Comparison of ENCODE assay signal across 1 cellular context in genomic region chr22:30572840-30573593, GRCh38.
A peak's percentile ranks its signal among the peaks of the same experiment; 100 is the strongest.
TF ChIP-seq lines count a peak whose summit lies in the region.

No MANE protein-coding gene starts in this region.

TF ChIP-seq in HepG2, 621 proteins besides CTCF, POLR2A, EP300 and RAD21 (continues in another document):
- TF ChIP-seq MAF1 (CRISPR knock-in tag; IDR thresholded peaks at IDR 0.05; ENCODE audit: borderline replicate concordance) (no peak), ZFP41 (CRISPR knock-in tag; IDR thresholded peaks at IDR 0.05; ENCODE audit: borderline replicate concordance) (no peak), ZNF879 (CRISPR knock-in tag; IDR thresholded peaks at IDR 0.05) (no peak), ZBTB7B (CRISPR knock-in tag; IDR thresholded peaks at IDR 0.05) (no peak), ZSCAN25 (CRISPR knock-in tag; IDR thresholded peaks at IDR 0.05) (no peak), BRD4 (CRISPR knock-in tag; IDR thresholded peaks at IDR 0.05) (no peak), KMT2B (CRISPR knock-in tag; IDR thresholded peaks at IDR 0.05) (no peak), ZNF570 (CRISPR knock-in tag; IDR thresholded peaks at IDR 0.05; ENCODE audit: borderline replicate concordance) (no peak), TGIF2 (CRISPR knock-in tag; IDR thresholded peaks at IDR 0.05) (no peak), PATZ1 (CRISPR knock-in tag; IDR thresholded peaks at IDR 0.05) (peak; percentile 91), BCL3 (CRISPR knock-in tag; IDR thresholded peaks at IDR 0.05) (no peak), MTF1 (CRISPR knock-in tag; IDR thresholded peaks at IDR 0.05) (no peak), SYNCRIP (IDR thresholded peaks at IDR 0.05; ENCODE audit: insufficient read depth, low read depth, low read length) (no peak), ZC3H13 (CRISPR knock-in tag; IDR thresholded peaks at IDR 0.05) (no peak), FOXA3 (CRISPR knock-in tag; IDR thresholded peaks at IDR 0.05) (no peak), ZBTB26 (CRISPR knock-in tag; IDR thresholded peaks at IDR 0.05; ENCODE audit: borderline replicate concordance) (no peak), HNF1B (CRISPR knock-in tag; IDR thresholded peaks at IDR 0.05) (0 out of 2 replicates have a peak, but pooled peaks have one; percentile 52), KLF11 (CRISPR knock-in tag; IDR thresholded peaks at IDR 0.05) (no peak), ZNF768 (CRISPR knock-in tag; IDR thresholded peaks at IDR 0.05) (peak; percentile 67; the same call in 1 of the 2 replicates), ZNF468 (CRISPR knock-in tag; IDR thresholded peaks at IDR 0.05) (no peak), ZNF33B (CRISPR knock-in tag; IDR thresholded peaks at IDR 0.05) (no peak), TEAD3 (CRISPR knock-in tag; optimal IDR thresholded peaks at IDR 0.05; ENCODE audit: borderline replicate concordance) (peak; percentile 34), KLF9 (CRISPR knock-in tag; IDR thresholded peaks at IDR 0.05; ENCODE audit: low read depth) (no peak), DR1 (CRISPR knock-in tag; IDR thresholded peaks at IDR 0.05) (no peak), ZNF672 (CRISPR knock-in tag; IDR thresholded peaks at IDR 0.05) (no peak), MAFG (CRISPR knock-in tag; IDR thresholded peaks at IDR 0.05) (no peak), RFX5 (IDR thresholded peaks at IDR 0.05; ENCODE audit: low read depth, low read length) (no peak), NCOA1 (CRISPR knock-in tag; IDR thresholded peaks at IDR 0.05) (no peak), ARNTL (CRISPR knock-in tag; IDR thresholded peaks at IDR 0.05) (no peak; the same call in 1 of the 2 replicates), ATF1 (CRISPR knock-in tag; IDR thresholded peaks at IDR 0.05) (no peak), ZFP1 (CRISPR knock-in tag; IDR thresholded peaks at IDR 0.05) (no peak), ZNF709 (CRISPR knock-in tag; IDR thresholded peaks at IDR 0.05) (no peak), MIER3 (CRISPR knock-in tag; IDR thresholded peaks at IDR 0.05; ENCODE audit: borderline replicate concordance) (no peak), CBX2 (IDR thresholded peaks at IDR 0.05; ENCODE audit: low read depth, low read length) (no peak), CBX2 (CRISPR knock-in tag; IDR thresholded peaks at IDR 0.05; ENCODE audit: low read depth) (no peak), LBX2 (CRISPR knock-in tag; IDR thresholded peaks at IDR 0.05; ENCODE audit: borderline replicate concordance) (no peak), ZNF598 (CRISPR knock-in tag; IDR thresholded peaks at IDR 0.05; ENCODE audit: borderline replicate concordance) (no peak), MAZ (IDR thresholded peaks at IDR 0.05; ENCODE audit: borderline replicate concordance, low read depth, low read length) (no peak; the same call in 1 of the 2 replicates), MAZ (CRISPR knock-in tag; IDR thresholded peaks at IDR 0.05; ENCODE audit: low read depth) (no peak), JARID2 (CRISPR knock-in tag; IDR thresholded peaks at IDR 0.05; ENCODE audit: insufficient replicate concordance) (no peak), SATB2 (CRISPR knock-in tag; IDR thresholded peaks at IDR 0.05) (no peak), CENPX (CRISPR knock-in tag; IDR thresholded peaks at IDR 0.05) (no peak), SRSF1 (optimal IDR thresholded peaks at IDR 0.05; ENCODE audit: low read depth, low read length) (peak; percentile 29), ZFP91 (CRISPR knock-in tag; IDR thresholded peaks at IDR 0.05; ENCODE audit: borderline replicate concordance) (peak; percentile 28; the same call in 1 of the 2 replicates), SP5 (CRISPR knock-in tag; IDR thresholded peaks at IDR 0.05; ENCODE audit: borderline replicate concordance, low read depth) (peak; percentile 24; the same call in 1 of the 2 replicates), TMF1 (CRISPR knock-in tag; IDR thresholded peaks at IDR 0.05; ENCODE audit: low read depth) (no peak), FOXP1 (IDR thresholded peaks at IDR 0.05) (no peak), FOXP1 (CRISPR knock-in tag; IDR thresholded peaks at IDR 0.05) (no peak), ZNF644 (CRISPR knock-in tag; IDR thresholded peaks at IDR 0.05; ENCODE audit: low read depth) (no peak), PPARG (CRISPR knock-in tag; conservative IDR thresholded peaks at IDR 0.05) (no peak), ZNF777 (CRISPR knock-in tag; IDR thresholded peaks at IDR 0.05) (no peak), ZNF230 (CRISPR knock-in tag; IDR thresholded peaks at IDR 0.05) (0 out of 2 replicates have a peak, but pooled peaks have one; percentile 29)
- TF ChIP-seq, protein P1, sequence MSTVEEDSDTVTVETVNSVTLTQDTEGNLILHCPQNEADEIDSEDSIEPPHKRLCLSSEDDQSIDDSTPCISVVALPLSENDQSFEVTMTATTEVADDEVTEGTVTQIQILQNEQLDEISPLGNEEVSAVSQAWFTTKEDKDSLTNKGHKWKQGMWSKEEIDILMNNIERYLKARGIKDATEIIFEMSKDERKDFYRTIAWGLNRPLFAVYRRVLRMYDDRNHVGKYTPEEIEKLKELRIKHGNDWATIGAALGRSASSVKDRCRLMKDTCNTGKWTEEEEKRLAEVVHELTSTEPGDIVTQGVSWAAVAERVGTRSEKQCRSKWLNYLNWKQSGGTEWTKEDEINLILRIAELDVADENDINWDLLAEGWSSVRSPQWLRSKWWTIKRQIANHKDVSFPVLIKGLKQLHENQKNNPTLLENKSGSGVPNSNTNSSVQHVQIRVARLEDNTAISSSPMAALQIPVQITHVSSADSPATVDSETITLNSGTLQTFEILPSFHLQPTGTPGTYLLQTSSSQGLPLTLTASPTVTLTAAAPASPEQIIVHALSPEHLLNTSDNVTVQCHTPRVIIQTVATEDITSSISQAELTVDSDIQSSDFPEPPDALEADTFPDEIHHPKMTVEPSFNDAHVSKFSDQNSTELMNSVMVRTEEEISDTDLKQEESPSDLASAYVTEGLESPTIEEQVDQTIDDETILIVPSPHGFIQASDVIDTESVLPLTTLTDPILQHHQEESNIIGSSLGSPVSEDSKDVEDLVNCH (CRISPR knock-in tag; IDR thresholded peaks at IDR 0.05): no peak
- TF ChIP-seq, protein P2, sequence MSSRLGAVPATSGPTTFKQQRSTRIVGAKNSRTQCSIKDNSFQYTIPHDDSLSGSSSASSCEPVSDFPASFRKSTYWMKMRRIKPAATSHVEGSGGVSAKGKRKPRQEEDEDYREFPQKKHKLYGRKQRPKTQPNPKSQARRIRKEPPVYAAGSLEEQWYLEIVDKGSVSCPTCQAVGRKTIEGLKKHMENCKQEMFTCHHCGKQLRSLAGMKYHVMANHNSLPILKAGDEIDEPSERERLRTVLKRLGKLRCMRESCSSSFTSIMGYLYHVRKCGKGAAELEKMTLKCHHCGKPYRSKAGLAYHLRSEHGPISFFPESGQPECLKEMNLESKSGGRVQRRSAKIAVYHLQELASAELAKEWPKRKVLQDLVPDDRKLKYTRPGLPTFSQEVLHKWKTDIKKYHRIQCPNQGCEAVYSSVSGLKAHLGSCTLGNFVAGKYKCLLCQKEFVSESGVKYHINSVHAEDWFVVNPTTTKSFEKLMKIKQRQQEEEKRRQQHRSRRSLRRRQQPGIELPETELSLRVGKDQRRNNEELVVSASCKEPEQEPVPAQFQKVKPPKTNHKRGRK (CRISPR knock-in tag; IDR thresholded peaks at IDR 0.05): no peak
